ENCODE assay signal across 24 cellular contexts in genomic region chr2:230898661-230899091, GRCh38. TPM values are rescaled to one million over a fixed set of nuclear protein-coding genes. Genes with fewer than 3 reads are reported as not detected.
DNase-seq lines count a peak whose midpoint lies in the region; ATAC-seq and TF ChIP-seq lines count a peak whose summit lies in the region.
"Had no signal": no experiment of that assay in that cellular context is flagged by ENCODE, and none has a peak within 500 bp of the region (broad histone marks: within the 10 kb centered on the region; RNA-seq: fewer than 3 reads in every experiment).

No MANE protein-coding gene starts in this region.

- intact Hi-C loops in cardiac septum (cut with DNase I) (no loop called here), left ventricle myocardium inferior (cut with micrococcal nuclease) (no loop called here)

- no peaks in the 10 kb centered on the region for H3K36me3 Mint-ChIP-seq in endothelial cell (ENCODE audit: low read depth, unreplicated experiment)
- H3K36me3 Mint-ChIP-seq in neural progenitor cell = no peaks in the 10 kb centered on the region

- TF ChIP-seq CTCF in left ventricle myocardium inferior (IDR thresholded peaks at IDR 0.05; ENCODE audit: borderline replicate concordance) = no peak
- no peak for TF ChIP-seq CTCF in endothelial cell (IDR thresholded peaks at IDR 0.05; ENCODE audit: unreplicated experiment)
- no peak for TF ChIP-seq CTCF in neural progenitor cell (IDR thresholded peaks at IDR 0.05)

- peaks cover 23% of the 10 kb centered on the region for H3K27me3 ChIP-seq in left ventricle myocardium inferior (ENCODE audit: low read depth)
- H3K27me3 ChIP-seq in neural progenitor cell = peaks cover 11% of the 10 kb centered on the region
- H3K27me3 ChIP-seq: uterus had no signal

- H3K4me1 ChIP-seq in left ventricle myocardium inferior = no peaks in the 10 kb centered on the region
- peaks cover 15% of the 10 kb centered on the region for H3K4me1 ChIP-seq in neural progenitor cell
- H3K4me1 ChIP-seq: uterus had no signal

- no peak for ATAC-seq in GM18909 (IDR thresholded peaks at IDR 0.05; ENCODE audit: poor library complexity, unreplicated experiment)
- ATAC-seq: esophagus mucosa, SK-N-SH treated with all-trans-retinoic acid at 6 μM for 48 hours had no signal

- H3K9me3 Mint-ChIP-seq in endothelial cell (ENCODE audit: unreplicated experiment) = no peaks in the 10 kb centered on the region
- no peaks in the 10 kb centered on the region for H3K9me3 Mint-ChIP-seq in neural progenitor cell
- H3K9me3 Mint-ChIP-seq: nephron progenitor cell had no signal

- H2AFZ ChIP-seq in neural progenitor cell (replicated peaks) = peak overlapping the region; percentile 79

- no peak overlapping the region for H3K4me2 ChIP-seq in neural progenitor cell
- H3K4me2 ChIP-seq: smooth muscle cell had no signal

- H3K27me3 Mint-ChIP-seq in endothelial cell (ENCODE audit: unreplicated experiment) (peaks cover 14% of the 10 kb centered on the region), neural progenitor cell (ENCODE audit: insufficient read depth, low read depth) (peaks cover 5% of the 10 kb centered on the region)

- H3K4me3 ChIP-seq in left ventricle myocardium inferior = no peak overlapping the region
- no peak overlapping the region for H3K4me3 ChIP-seq in neural progenitor cell
- H3K4me3 ChIP-seq: cardiac muscle cell, smooth muscle cell, uterus had no signal

- no peak overlapping the region for H3K9ac ChIP-seq in neural progenitor cell

- no peaks in the 10 kb centered on the region for H3K9me3 ChIP-seq in left ventricle myocardium inferior (replicated peaks)
- no peaks in the 10 kb centered on the region for H3K9me3 ChIP-seq in neural progenitor cell (ENCODE audit: low read depth)
- H3K9me3 ChIP-seq: uterus had no signal

- no peaks in the 10 kb centered on the region for H3F3A ChIP-seq in neural progenitor cell (ENCODE audit: low read depth)

- H3K27ac ChIP-seq in left ventricle myocardium inferior (replicated peaks) (no peak overlapping the region), neural progenitor cell (no peak overlapping the region)
- H3K27ac ChIP-seq: cardiac muscle cell, uterus had no signal

- DNase-seq in cardiac septum (ENCODE audit: low spot score) (peak; percentile 51), left ventricle myocardium inferior (no peak), endothelial cell (ENCODE audit: low spot score) (no peak), neural progenitor cell (ENCODE audit: low spot score) (no peak), COR-L47 (lab: John Stamatoyannopoulos, UW) (no peak), NCI-H2171 treated with DMSO at 0.1 percent for 48 hours (lab: John Stamatoyannopoulos, UW) (no peak)
- DNase-seq in NK-92 treated with Interleukin-12 subunit alpha and Interleukin-12 subunit beta, amount 100 ng/mL, for 24 hours (lab: John Stamatoyannopoulos, UW) = no peak
- DNase-seq: ACHN; activated gamma-delta T cell; effector CD4-positive, alpha-beta T cell; kidney glomerular epithelial cell; mesenchymal stem cell; nephron progenitor cell; RPMI8226; stimulated activated CD4-positive, alpha-beta T cell treated with anti-CD3 and anti-CD28 coated beads, Interleukin-4, amount 100 ng/mL, for 1 hour; T1000 had no signal

- peak overlapping the region; percentile 72 for H3K27ac Mint-ChIP-seq in endothelial cell (ENCODE audit: unreplicated experiment)
- H3K27ac Mint-ChIP-seq in neural progenitor cell = peak overlapping the region; percentile 95

- H3K36me3 ChIP-seq in left ventricle myocardium inferior = no peaks in the 10 kb centered on the region
- no peaks in the 10 kb centered on the region for H3K36me3 ChIP-seq in neural progenitor cell
- H3K36me3 ChIP-seq: cardiac muscle cell, uterus had no signal

- no peak overlapping the region for H3K4me3 Mint-ChIP-seq in endothelial cell (ENCODE audit: unreplicated experiment)
- no peak overlapping the region for H3K4me3 Mint-ChIP-seq in neural progenitor cell
- H3K4me3 Mint-ChIP-seq: nephron progenitor cell had no signal

- no peaks in the 10 kb centered on the region for H3K79me2 ChIP-seq in neural progenitor cell (ENCODE audit: low read depth)

- H4K20me1 ChIP-seq in neural progenitor cell (ENCODE audit: low read depth) = no peaks in the 10 kb centered on the region

- H3K4me1 Mint-ChIP-seq in endothelial cell (ENCODE audit: unreplicated experiment) (peaks cover 13% of the 10 kb centered on the region), neural progenitor cell (peaks cover 59% of the 10 kb centered on the region)

RNA-seq across cellular contexts. Expression of gene GPR55, which starts 26.4 kb away (rescaled TPM):
- total RNA-seq in cardiac septum (not detected), left ventricle myocardium inferior (not detected), endothelial cell (ENCODE audit: unreplicated experiment) (0.28 TPM), neural progenitor cell (ENCODE audit: low replicate concordance) (not detected in 2 replicates)
- total RNA-seq: cardiac muscle cell, frontal cortex, pulmonary artery endothelial cell, smooth muscle cell, uterus had no signal

RNA-seq across cellular contexts. Expression of gene ITM2C, which starts 33.9 kb away (rescaled TPM):
- total RNA-seq in cardiac septum (18.4 TPM), left ventricle myocardium inferior (25.5 TPM), endothelial cell (ENCODE audit: unreplicated experiment) (279 TPM), neural progenitor cell (ENCODE audit: low replicate concordance) (84.6 and 146 TPM in 2 replicates)
